7 cellular contexts compared by ENCODE assay signal in genomic region chr9:89405832-89406231, GRCh38.
DNase-seq lines count a peak whose midpoint lies in the region; ATAC-seq and FAIRE-seq lines count a peak whose summit lies in the region.

No MANE protein-coding gene starts in this region.

- WGBS in small intestine, 3 donors, result 49 to 82% (median 60%) methylated on average over 11 of the region's 11 CpGs

- H3K27me3 Mint-ChIP-seq in activated naive CD8-positive, alpha-beta T cell treated with anti-CD3 and anti-CD28 coated beads, Interleukin-2, amount 10 ng/mL, durations not matched to agents 7 days and 5 days, result no peaks in the 10 kb centered on the region

- H3K9me3 ChIP-seq in small intestine (ENCODE audit: control insufficient read depth, low read depth), result no peaks in the 10 kb centered on the region

- H3K27ac Mint-ChIP-seq in activated naive CD8-positive, alpha-beta T cell treated with anti-CD3 and anti-CD28 coated beads, Interleukin-2, amount 10 ng/mL, durations not matched to agents 7 days and 5 days, result peak overlapping the region; percentile 70

- peaks cover 0 to 7% of the 10 kb centered on the region in 2 donors for H3K4me1 ChIP-seq in small intestine (ENCODE audit: control insufficient read depth in 2 of 2, insufficient read depth in 1 of 2, low read depth in 1 of 2, low read length in 1 of 2)

- FAIRE-seq in small intestine (lab: Jason Lieb, UNC), result no peak

- H3K36me3 ChIP-seq in small intestine (ENCODE audit: control insufficient read depth in 2 of 2, insufficient read depth in 2 of 2, low read length in 2 of 2), result peaks cover 0 to 4% of the 10 kb centered on the region in 2 donors

- peak overlapping the region; percentile 53 for H3K4me3 Mint-ChIP-seq in activated naive CD8-positive, alpha-beta T cell treated with anti-CD3 and anti-CD28 coated beads, Interleukin-2, amount 10 ng/mL, durations not matched to agents 7 days and 5 days

- peaks cover 56% of the 10 kb centered on the region for H3K36me3 Mint-ChIP-seq in activated naive CD8-positive, alpha-beta T cell treated with anti-CD3 and anti-CD28 coated beads, Interleukin-2, amount 10 ng/mL, durations not matched to agents 7 days and 5 days

- POLR2A ChIA-PET in activated naive CD8-positive, alpha-beta T cell treated with anti-CD3 and anti-CD28 coated beads, Interleukin-2, amount 10 ng/mL, durations not matched to agents 7 days and 5 days (lab: Charles Lee), result interaction anchor here (0.7 kb wide), 1 partner anchor 45 kb away, joined by 3 read pairs; no protein-coding TSS in a partner anchor

- H3K4me1 Mint-ChIP-seq in activated naive CD8-positive, alpha-beta T cell treated with anti-CD3 and anti-CD28 coated beads, Interleukin-2, amount 10 ng/mL, durations not matched to agents 7 days and 5 days, result peaks cover 71% of the 10 kb centered on the region

- DNase-seq in activated naive CD8-positive, alpha-beta T cell treated with anti-CD3 and anti-CD28 coated beads, Interleukin-2, amount 10 ng/mL, durations not matched to agents 7 days and 5 days, result no peak
- DNase-seq in small intestine (peak; percentile 14), AG08395 (ENCODE audit: low spot score) (no peak), OCI-M1 (lab: John Stamatoyannopoulos, UW) (no peak), cerebellum (ENCODE audit: low spot score) (no peak)

- H3K4me3 ChIP-seq in small intestine (ENCODE audit: low read depth in 1 of 2, low read length in 2 of 2), result no peak overlapping the region

- no peaks in the 10 kb centered on the region for H3K27me3 ChIP-seq in small intestine (ENCODE audit: control insufficient read depth in 2 of 2, insufficient read depth in 2 of 2, low read length in 2 of 2)

- peak overlapping the region in 1 of 2 donors; percentile 47 for H3K27ac ChIP-seq in small intestine (ENCODE audit: low read depth in 1 of 2, low read length in 1 of 2)

- peak; percentile 50 for ATAC-seq in GM19025 (IDR thresholded peaks at IDR 0.05; ENCODE audit: low read depth, unreplicated experiment)
- peak; percentile 41 for ATAC-seq in HG02884 (IDR thresholded peaks at IDR 0.05; ENCODE audit: unreplicated experiment)
- ATAC-seq in activated naive CD8-positive, alpha-beta T cell treated with anti-CD3 and anti-CD28 coated beads, Interleukin-2, amount 10 ng/mL, durations not matched to agents 7 days and 5 days (ENCODE audit: low read depth), result no peak

- no peaks in the 10 kb centered on the region for H3K9me3 Mint-ChIP-seq in activated naive CD8-positive, alpha-beta T cell treated with anti-CD3 and anti-CD28 coated beads, Interleukin-2, amount 10 ng/mL, durations not matched to agents 7 days and 5 days
